In the genomic region with DNA sequence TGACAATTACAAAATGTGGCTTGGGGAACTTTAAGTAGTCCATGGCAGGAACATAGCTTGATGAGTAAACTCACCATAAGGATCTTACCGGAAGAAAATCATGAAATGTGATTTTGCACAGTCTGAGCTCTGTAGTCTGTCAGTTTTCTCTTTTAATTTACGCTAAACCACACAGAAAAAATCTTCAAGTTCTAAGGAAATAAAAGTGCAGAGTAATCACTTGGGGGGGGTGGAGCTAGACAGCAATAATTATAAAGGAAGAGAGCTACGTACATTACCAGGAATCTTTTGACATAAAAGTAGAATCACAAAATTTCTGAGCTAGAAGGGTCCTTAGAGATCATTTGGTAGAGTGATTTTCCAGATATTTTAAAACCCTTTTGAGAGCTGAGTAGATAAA, we compare ENCODE assay signal across 18 cellular contexts.
"Had no signal": no experiment of that assay in that cellular context is flagged by ENCODE, and none has a peak within 500 bp of the region (broad histone marks: within the 10 kb centered on the region; RNA-seq: fewer than 3 reads in every experiment).

No MANE protein-coding gene starts in this region.

- H3K27me3 Mint-ChIP-seq: activated CD4-positive, alpha-beta T cell treated with anti-CD3 and anti-CD28 coated beads, Interleukin-2, amount 10 ng/mL, durations not matched to agents 7 days and 5 days; activated naive CD8-positive, alpha-beta T cell treated with anti-CD3 and anti-CD28 coated beads for 36 hours; effector memory CD8-positive, alpha-beta T cell had no signal

- H3K9me3 ChIP-seq: esophagus squamous epithelium, sigmoid colon had no signal

- H3K4me3 Mint-ChIP-seq: activated CD4-positive, alpha-beta T cell treated with anti-CD3 and anti-CD28 coated beads, Interleukin-2, amount 10 ng/mL, durations not matched to agents 7 days and 5 days; activated naive CD8-positive, alpha-beta T cell treated with anti-CD3 and anti-CD28 coated beads for 36 hours; effector memory CD8-positive, alpha-beta T cell had no signal

- H3K27ac ChIP-seq: esophagus squamous epithelium, sigmoid colon, tibial artery had no signal

- H3K27me3 ChIP-seq: esophagus squamous epithelium, heart right ventricle, sigmoid colon, tibial artery had no signal

- DNase-seq: activated CD4-positive, alpha-beta T cell treated with anti-CD3 and anti-CD28 coated beads, Interleukin-2, amount 10 ng/mL, durations not matched to agents 7 days and 5 days; activated CD8-positive, alpha-beta memory T cell treated with anti-CD3 and anti-CD28 coated beads for 24 hours; activated CD8-positive, alpha-beta memory T cell treated with anti-CD3 and anti-CD28 coated beads, Interleukin-2, amount 50 U/mL, for 48 hours; activated gamma-delta T cell treated with Interleukin-2 at 50 U/mL for 16 hours; activated naive CD8-positive, alpha-beta T cell treated with anti-CD3 and anti-CD28 coated beads for 36 hours; activated T-cell treated with anti-CD3 and anti-CD28 coated beads, Interleukin-2, amount 50 U/mL, for 48 hours; amniotic stem cell; effector memory CD8-positive, alpha-beta T cell; esophagus squamous epithelium; heart right ventricle; immature natural killer cell; kidney glomerular epithelial cell; left ventricle myocardium superior; sigmoid colon; stimulated activated naive CD4-positive, alpha-beta T cell; T1000; tibial artery had no signal

- ATAC-seq: activated CD4-positive, CD25-positive, alpha-beta regulatory T cell treated with anti-CD3 and anti-CD28 coated beads, Interleukin-2, amount 50 U/mL, for 24 hours; effector memory CD8-positive, alpha-beta T cell; heart right ventricle; left ventricle myocardium superior had no signal

- H3K9me3 Mint-ChIP-seq: activated naive CD8-positive, alpha-beta T cell treated with anti-CD3 and anti-CD28 coated beads for 36 hours; effector memory CD8-positive, alpha-beta T cell; immature natural killer cell had no signal

- H3K27ac Mint-ChIP-seq: activated CD4-positive, alpha-beta T cell treated with anti-CD3 and anti-CD28 coated beads, Interleukin-2, amount 10 ng/mL, durations not matched to agents 7 days and 5 days; activated naive CD8-positive, alpha-beta T cell treated with anti-CD3 and anti-CD28 coated beads for 36 hours had no signal

- H3K4me3 ChIP-seq: esophagus squamous epithelium, sigmoid colon, tibial artery had no signal

- H3K36me3 ChIP-seq: esophagus squamous epithelium, sigmoid colon, tibial artery had no signal
